1 cellular context compared by ENCODE assay signal in genomic region chr19:12399901-12400617, GRCh38.
TF ChIP-seq lines count a peak whose summit lies in the region.

No MANE protein-coding gene starts in this region.

TF ChIP-seq in HepG2, 621 proteins besides CTCF, POLR2A, EP300 and RAD21 (continued from another document):
- TF ChIP-seq STAG1 (CRISPR knock-in tag; IDR thresholded peaks at IDR 0.05) (peak; percentile 17), BRCA1 (CRISPR knock-in tag; IDR thresholded peaks at IDR 0.05) (0 out of 2 replicates have a peak, but pooled peaks have one; percentile 31), CEBPG (CRISPR knock-in tag; IDR thresholded peaks at IDR 0.05) (0 out of 2 replicates have a peak, but pooled peaks have one; percentile 16)
